In genomic region chr4:38161208-38162113, GRCh38 we compare ENCODE assay signal across 7 cellular contexts.
DNase-seq lines count a peak whose midpoint lies in the region; ATAC-seq, FAIRE-seq and TF ChIP-seq lines count a peak whose summit lies in the region.

No MANE protein-coding gene starts in this region.

- H3K27me3 ChIP-seq in pancreas (no peaks in the 10 kb centered on the region), HAP-1 (ENCODE audit: low read depth) (no peaks in the 10 kb centered on the region)

- TF ChIP-seq CTCF in pancreas (IDR thresholded peaks at IDR 0.05) = no peak

- peak overlapping the region; percentile 1 to 78 (median 51) for H3K27ac Mint-ChIP-seq in IgD-negative memory B cell

- H3K4me1 ChIP-seq in pancreas = peaks cover 37 to 48% (median 39%) of the 10 kb centered on the region in 3 donors
- no peaks in the 10 kb centered on the region for H3K4me1 ChIP-seq in HAP-1

- no peaks in the 10 kb centered on the region for H3K27me3 Mint-ChIP-seq in IgD-negative memory B cell

- WGBS in pancreas, 2 donors = 44% methylated on average over 5 of the region's 5 CpGs

- H3K36me3 ChIP-seq in pancreas (no peaks in the 10 kb centered on the region), HAP-1 (replicated peaks) (no peaks in the 10 kb centered on the region)

- H3K36me3 Mint-ChIP-seq in IgD-negative memory B cell = no peaks in the 10 kb centered on the region

- peak overlapping the region in 3 of 4 donors; percentile 2 to 38 (median 3) for H3K4me3 Mint-ChIP-seq in IgD-negative memory B cell

- H3K9me3 Mint-ChIP-seq in IgD-negative memory B cell = peaks cover 5 to 6% (median 5%) of the 10 kb centered on the region in 3 donors

- in situ Hi-C loops in HAP-1 (cut with MboI; ENCODE audit: low sequenced_read_pairs) = no loop called here

- intact Hi-C loops in pancreas (cut with DNase I) = loop anchor here in 1 of 3 donors (10.0 kb wide), 1 partner anchor 97 kb away; no protein-coding TSS in a partner anchor

- H3K4me1 Mint-ChIP-seq in IgD-negative memory B cell = peaks cover 5 to 13% (median 6%) of the 10 kb centered on the region in 3 donors

- FAIRE-seq in pancreas (lab: Jason Lieb, UNC) = no peak

- no peak overlapping the region for H3K4me3 ChIP-seq in pancreas
- H3K4me3 ChIP-seq in HAP-1 = no peak overlapping the region

- peak overlapping the region; percentile 54 to 95 (median 87) for H3K27ac ChIP-seq in pancreas

- ATAC-seq in GM21360 (IDR thresholded peaks at IDR 0.05; ENCODE audit: unreplicated experiment) (peak; percentile 11), pancreas (peak; percentile 11 to 42 (median 24))

- H3K9me3 ChIP-seq in pancreas (no peaks in the 10 kb centered on the region), HAP-1 (peaks cover 4% of the 10 kb centered on the region; the same call in 1 of the 2 replicates)

- DNase-seq in dermis blood vessel endothelial cell = peak; percentile 81
- no peak for DNase-seq in pancreas
- DNase-seq in HAP-1 (ENCODE audit: low spot score in 2 of 2) = no peak
- no peak for DNase-seq in NCI-H1092 (lab: John Stamatoyannopoulos, UW)
- no peak for DNase-seq in activated naive CD4-positive, alpha-beta T cell treated with Interleukin-2 at 50 U/mL for 16 hours
